ENCODE assay signal across 1 cellular context in the genomic region with DNA sequence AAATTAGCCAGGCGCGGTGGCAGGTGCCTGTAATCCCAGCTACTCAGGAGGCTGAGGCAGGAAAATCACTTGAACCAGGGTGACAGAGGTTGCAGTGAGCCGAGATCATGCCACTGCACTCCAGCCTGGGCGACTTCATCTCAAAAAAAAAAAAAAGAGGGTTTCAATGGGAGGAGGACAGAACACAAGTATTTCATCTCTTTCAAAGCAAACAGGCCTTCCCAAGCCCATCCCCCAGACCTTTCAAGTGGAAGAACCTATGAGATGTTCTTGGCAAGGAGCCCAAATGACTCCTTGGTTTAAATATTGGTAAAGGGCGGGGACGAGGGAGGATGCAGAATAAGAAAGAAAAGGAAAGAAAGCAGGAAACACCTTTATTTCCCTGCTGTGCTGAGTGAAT.
TF ChIP-seq lines count a peak whose summit lies in the region.

No MANE protein-coding gene starts in this region.

TF ChIP-seq in WTC11, 78 proteins besides CTCF, POLR2A, EP300 and RAD21 (continued from another document):
- TF ChIP-seq, protein P1, sequence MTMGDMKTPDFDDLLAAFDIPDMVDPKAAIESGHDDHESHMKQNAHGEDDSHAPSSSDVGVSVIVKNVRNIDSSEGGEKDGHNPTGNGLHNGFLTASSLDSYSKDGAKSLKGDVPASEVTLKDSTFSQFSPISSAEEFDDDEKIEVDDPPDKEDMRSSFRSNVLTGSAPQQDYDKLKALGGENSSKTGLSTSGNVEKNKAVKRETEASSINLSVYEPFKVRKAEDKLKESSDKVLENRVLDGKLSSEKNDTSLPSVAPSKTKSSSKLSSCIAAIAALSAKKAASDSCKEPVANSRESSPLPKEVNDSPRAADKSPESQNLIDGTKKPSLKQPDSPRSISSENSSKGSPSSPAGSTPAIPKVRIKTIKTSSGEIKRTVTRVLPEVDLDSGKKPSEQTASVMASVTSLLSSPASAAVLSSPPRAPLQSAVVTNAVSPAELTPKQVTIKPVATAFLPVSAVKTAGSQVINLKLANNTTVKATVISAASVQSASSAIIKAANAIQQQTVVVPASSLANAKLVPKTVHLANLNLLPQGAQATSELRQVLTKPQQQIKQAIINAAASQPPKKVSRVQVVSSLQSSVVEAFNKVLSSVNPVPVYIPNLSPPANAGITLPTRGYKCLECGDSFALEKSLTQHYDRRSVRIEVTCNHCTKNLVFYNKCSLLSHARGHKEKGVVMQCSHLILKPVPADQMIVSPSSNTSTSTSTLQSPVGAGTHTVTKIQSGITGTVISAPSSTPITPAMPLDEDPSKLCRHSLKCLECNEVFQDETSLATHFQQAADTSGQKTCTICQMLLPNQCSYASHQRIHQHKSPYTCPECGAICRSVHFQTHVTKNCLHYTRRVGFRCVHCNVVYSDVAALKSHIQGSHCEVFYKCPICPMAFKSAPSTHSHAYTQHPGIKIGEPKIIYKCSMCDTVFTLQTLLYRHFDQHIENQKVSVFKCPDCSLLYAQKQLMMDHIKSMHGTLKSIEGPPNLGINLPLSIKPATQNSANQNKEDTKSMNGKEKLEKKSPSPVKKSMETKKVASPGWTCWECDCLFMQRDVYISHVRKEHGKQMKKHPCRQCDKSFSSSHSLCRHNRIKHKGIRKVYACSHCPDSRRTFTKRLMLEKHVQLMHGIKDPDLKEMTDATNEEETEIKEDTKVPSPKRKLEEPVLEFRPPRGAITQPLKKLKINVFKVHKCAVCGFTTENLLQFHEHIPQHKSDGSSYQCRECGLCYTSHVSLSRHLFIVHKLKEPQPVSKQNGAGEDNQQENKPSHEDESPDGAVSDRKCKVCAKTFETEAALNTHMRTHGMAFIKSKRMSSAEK (CRISPR knock-in tag; IDR thresholded peaks at IDR 0.05; ENCODE audit: borderline replicate concordance): no peak
- TF ChIP-seq ESRRA (CRISPR knock-in tag; IDR thresholded peaks at IDR 0.05; ENCODE audit: borderline replicate concordance) (no peak), TP53 (CRISPR knock-in tag; IDR thresholded peaks at IDR 0.05) (no peak), ZNF416 (CRISPR knock-in tag; IDR thresholded peaks at IDR 0.05) (no peak), ZNF671 (CRISPR knock-in tag; IDR thresholded peaks at IDR 0.05) (no peak), NFATC4 (CRISPR knock-in tag; IDR thresholded peaks at IDR 0.05) (no peak)
